ENCODE assay signal across 1 cellular context in genomic region chr17:9401434-9401833, GRCh38.
TF ChIP-seq lines count a peak whose summit lies in the region.

No MANE protein-coding gene starts in this region.

TF ChIP-seq in GM23338, 12 proteins besides CTCF, POLR2A, EP300 and RAD21 (continued from another document):
- TF ChIP-seq REST (IDR thresholded peaks at IDR 0.05; ENCODE audit: unreplicated experiment) (no peak), STAT1 (IDR thresholded peaks at IDR 0.05; ENCODE audit: unreplicated experiment) (no peak), ZNF331 (CRISPR knock-in tag; IDR thresholded peaks at IDR 0.05; ENCODE audit: low read depth) (no peak), ZNF114 (CRISPR knock-in tag; IDR thresholded peaks at IDR 0.05) (no peak), EZH2 (IDR thresholded peaks at IDR 0.05; ENCODE audit: low read depth, unreplicated experiment) (no peak), ETS1 (IDR thresholded peaks at IDR 0.05) (no peak), EZH2phosphoT487 (IDR thresholded peaks at IDR 0.05; ENCODE audit: unreplicated experiment) (no peak), JUNB (IDR thresholded peaks at IDR 0.05; ENCODE audit: unreplicated experiment) (no peak), POLR2AphosphoS5 (IDR thresholded peaks at IDR 0.05; ENCODE audit: low read depth) (no peak)
